9 cellular contexts compared by ENCODE assay signal in the genomic region with DNA sequence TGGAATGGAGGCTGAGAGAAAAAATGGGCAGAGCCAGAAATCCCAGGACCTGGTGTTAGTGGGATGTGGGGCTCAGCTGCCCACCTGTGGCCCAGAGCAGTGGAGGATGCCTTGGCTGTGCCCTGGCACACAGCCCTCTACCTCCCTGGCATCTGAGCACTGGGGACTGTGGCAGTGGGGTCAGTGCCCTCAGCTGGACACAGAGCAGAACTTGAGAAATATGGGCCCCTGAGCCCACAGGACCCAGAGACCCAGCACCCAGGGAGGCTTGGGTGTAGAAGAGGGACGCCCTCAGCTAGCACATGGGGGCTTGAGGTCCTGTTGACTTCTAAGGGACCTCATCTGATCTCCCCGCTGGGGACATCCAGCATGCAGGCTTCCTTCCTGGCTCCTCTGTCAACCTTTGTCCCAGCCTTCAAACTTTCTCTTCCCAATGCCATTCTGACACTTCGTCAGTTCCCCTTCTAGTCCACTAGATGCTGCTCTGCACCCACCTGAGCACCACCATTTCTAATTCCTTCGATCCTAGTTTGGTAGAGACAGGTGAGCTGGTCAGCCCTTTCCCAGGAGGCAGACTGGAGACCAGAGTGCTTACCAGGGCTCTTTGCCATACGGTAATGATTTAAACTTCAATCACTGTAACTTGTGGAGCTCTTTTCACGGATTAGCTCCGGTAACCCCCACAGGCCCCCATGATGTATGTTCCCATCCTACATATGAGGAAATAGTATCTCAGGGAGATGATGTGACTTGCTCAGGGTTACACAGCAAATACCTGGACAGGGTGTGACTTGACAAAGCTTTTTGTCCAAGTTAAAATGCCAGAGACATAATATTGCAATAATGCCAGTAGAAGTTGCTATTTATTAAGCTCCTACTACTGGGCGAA.
DNase-seq lines count a peak whose midpoint lies in the region; ATAC-seq and TF ChIP-seq lines count a peak whose summit lies in the region.
"Had no signal": no experiment of that assay in that cellular context is flagged by ENCODE, and none has a peak within 500 bp of the region (broad histone marks: within the 10 kb centered on the region; RNA-seq: fewer than 3 reads in every experiment).

No MANE protein-coding gene starts in this region.

- peak; percentile 55 for ATAC-seq in body of pancreas
- peak in 1 of 2 donors; percentile 21 for ATAC-seq in lower lobe of right lung
- ATAC-seq in effector memory CD8-positive, alpha-beta T cell (replicated peaks), result no peak
- no peak for ATAC-seq in GM19035 (IDR thresholded peaks at IDR 0.05; ENCODE audit: unreplicated experiment)
- ATAC-seq in GM19467 (IDR thresholded peaks at IDR 0.05; ENCODE audit: unreplicated experiment), result no peak

- H3K27ac Mint-ChIP-seq in effector memory CD8-positive, alpha-beta T cell, result no peak overlapping the region

- H3K36me3 ChIP-seq in body of pancreas (replicated peaks in 1 of 2; ENCODE audit: insufficient read depth in 1 of 2, low read depth in 2 of 2) (no peaks in the 10 kb centered on the region), lower lobe of right lung (no peaks in the 10 kb centered on the region)
- H3K36me3 ChIP-seq: neutrophil had no signal

- no peaks in the 10 kb centered on the region for H3K9me3 ChIP-seq in body of pancreas
- H3K9me3 ChIP-seq in lower lobe of right lung, result no peaks in the 10 kb centered on the region
- H3K9me3 ChIP-seq: neutrophil had no signal

- WGBS in body of pancreas, 2 donors, result 13 to 15% methylated on average over 8 of the region's 8 CpGs

- no peak for TF ChIP-seq POLR2A in body of pancreas (IDR thresholded peaks at IDR 0.05)

- no peaks in the 10 kb centered on the region for H3K36me3 Mint-ChIP-seq in effector memory CD8-positive, alpha-beta T cell (ENCODE audit: insufficient read depth)

- H3K9me3 Mint-ChIP-seq in effector memory CD8-positive, alpha-beta T cell, result no peaks in the 10 kb centered on the region

- DNase-seq in SIG-M5 treated with dmso at 0.1 percent for 504 hours (lab: John Stamatoyannopoulos, UW; ENCODE audit: unreplicated experiment) (peak; percentile 39), SIG-M5 (lab: John Stamatoyannopoulos, UW) (no peak), NCI-H2029 treated with DMSO at 0.1 percent for 48 hours (lab: John Stamatoyannopoulos, UW) (peak; percentile 6), body of pancreas (peak; percentile 19 to 39 (median 37)), lower lobe of right lung (no peak)
- DNase-seq in effector memory CD8-positive, alpha-beta T cell, result no peak

- H3K4me3 ChIP-seq in body of pancreas (no peak overlapping the region), lower lobe of right lung (no peak overlapping the region)

- no peak overlapping the region for H3K4me3 Mint-ChIP-seq in effector memory CD8-positive, alpha-beta T cell

- H3K4me1 Mint-ChIP-seq in effector memory CD8-positive, alpha-beta T cell (ENCODE audit: low read depth in 2 of 2), result no peaks in the 10 kb centered on the region

- H3K27ac ChIP-seq in body of pancreas (no peak overlapping the region), lower lobe of right lung (no peak overlapping the region)
- H3K27ac ChIP-seq: neutrophil had no signal

- no peaks in the 10 kb centered on the region for H3K4me1 ChIP-seq in body of pancreas
- no peaks in the 10 kb centered on the region for H3K4me1 ChIP-seq in lower lobe of right lung

- TF ChIP-seq CTCF in body of pancreas (IDR thresholded peaks at IDR 0.05) (peak; percentile 27 to 79 (median 70)), lower lobe of right lung (IDR thresholded peaks at IDR 0.05) (peak; percentile 39)

- peaks cover 77 to 83% of the 10 kb centered on the region in 2 donors for H3K27me3 Mint-ChIP-seq in effector memory CD8-positive, alpha-beta T cell

- intact Hi-C loops in body of pancreas (cut with DNase I), result no loop called here
- intact Hi-C loops in lower lobe of right lung (cut with DNase I), result no loop called here

- H3K27me3 ChIP-seq in body of pancreas, result no peaks in the 10 kb centered on the region
- H3K27me3 ChIP-seq in lower lobe of right lung (ENCODE audit: low read depth), result peaks cover 28% of the 10 kb centered on the region

Comparison
In these comparisons a context has a peak if more than half of its experiments do, and no peak if none do; other contexts are left out.
1. DNase-seq: peak in SIG-M5 treated with dmso at 0.1 percent for 504 hours (single experiment), NCI-H2029 treated with DMSO at 0.1 percent for 48 hours (single experiment) and body of pancreas (4 of 4); none in SIG-M5 (single experiment), lower lobe of right lung (single experiment) and effector memory CD8-positive, alpha-beta T cell (0 of 3).